12 cellular contexts compared by ENCODE assay signal in genomic region chr5:14034991-14035390, GRCh38.
DNase-seq lines count a peak whose midpoint lies in the region; ATAC-seq and TF ChIP-seq lines count a peak whose summit lies in the region.
"Had no signal": no experiment of that assay in that cellular context is flagged by ENCODE, and none has a peak within 500 bp of the region (broad histone marks: within the 10 kb centered on the region; RNA-seq: fewer than 3 reads in every experiment).

No MANE protein-coding gene starts in this region.

- no peaks in the 10 kb centered on the region for H3K36me3 Mint-ChIP-seq in chondrocyte (ENCODE audit: low read depth)
- H3K36me3 Mint-ChIP-seq in activated naive CD8-positive, alpha-beta T cell treated with anti-CD3 and anti-CD28 coated beads, Interleukin-2, amount 50 U/mL, for 24 hours (ENCODE audit: low read depth): no peaks in the 10 kb centered on the region
- H3K36me3 Mint-ChIP-seq: activated naive CD4-positive, alpha-beta T cell treated with anti-CD3 and anti-CD28 coated beads, Interleukin-2, amount 10 ng/mL, durations not matched to agents 7 days and 5 days had no signal

- H3K27me3 Mint-ChIP-seq in chondrocyte (ENCODE audit: low read depth): no peaks in the 10 kb centered on the region
- peaks cover 19% of the 10 kb centered on the region for H3K27me3 Mint-ChIP-seq in activated naive CD8-positive, alpha-beta T cell treated with anti-CD3 and anti-CD28 coated beads, Interleukin-2, amount 50 U/mL, for 24 hours
- H3K27me3 Mint-ChIP-seq: activated naive CD4-positive, alpha-beta T cell treated with anti-CD3 and anti-CD28 coated beads, Interleukin-2, amount 10 ng/mL, durations not matched to agents 7 days and 5 days had no signal

- no peaks in the 10 kb centered on the region for H3K9me3 ChIP-seq in mesodermal cell (ENCODE audit: control insufficient read depth, low read length)

- H3K9me3 Mint-ChIP-seq in chondrocyte (ENCODE audit: low read depth): no peaks in the 10 kb centered on the region
- no peaks in the 10 kb centered on the region for H3K9me3 Mint-ChIP-seq in activated naive CD8-positive, alpha-beta T cell treated with anti-CD3 and anti-CD28 coated beads, Interleukin-2, amount 50 U/mL, for 24 hours
- H3K9me3 Mint-ChIP-seq: activated naive CD4-positive, alpha-beta T cell treated with anti-CD3 and anti-CD28 coated beads, Interleukin-2, amount 10 ng/mL, durations not matched to agents 7 days and 5 days; T-helper 1 cell treated with Interleukin-12 subunit alpha and Interleukin-12 subunit beta and Interleukin-4 antibody, amounts not matched to agents 30 μg/mL and 1 μg/mL, for 36 hours had no signal

- WGBS in mesodermal cell (ENCODE audit: insufficient coverage in 2 of 2), 2 experiments: 83 to 100% methylated on average over 1 of the region's 3 CpGs

- DNase-seq in A172 (ENCODE audit: low spot score) (peak; percentile 50), HT1080 (ENCODE audit: low read depth) (peak; percentile 14), chondrocyte (ENCODE audit: low spot score) (no peak), GM19238 (ENCODE audit: insufficient read length, low spot score) (no peak)
- DNase-seq in activated naive CD8-positive, alpha-beta T cell treated with anti-CD3 and anti-CD28 coated beads, Interleukin-2, amount 50 U/mL, for 24 hours: no peak
- DNase-seq in stimulated activated CD4-positive, alpha-beta T cell treated with anti-CD3 and anti-CD28 coated beads, Interleukin-4, amount 100 ng/mL, for 4 hours: no peak
- DNase-seq: activated CD8-positive, alpha-beta memory T cell treated with anti-CD3 and anti-CD28 coated beads, Interleukin-2, amount 50 U/mL, for 4 hours; activated naive CD4-positive, alpha-beta T cell treated with anti-CD3 and anti-CD28 coated beads, Interleukin-2, amount 10 ng/mL, durations not matched to agents 7 days and 5 days had no signal

- peak overlapping the region; percentile 99 for H3K27ac ChIP-seq in mesodermal cell (ENCODE audit: low read depth, low read length, severe bottlenecking)

- TF ChIP-seq CTCF in chondrocyte (IDR thresholded peaks at IDR 0.05): no peak

- H3K27ac Mint-ChIP-seq in chondrocyte (ENCODE audit: unreplicated experiment): peak overlapping the region; percentile 96
- no peak overlapping the region for H3K27ac Mint-ChIP-seq in activated naive CD8-positive, alpha-beta T cell treated with anti-CD3 and anti-CD28 coated beads, Interleukin-2, amount 50 U/mL, for 24 hours
- H3K27ac Mint-ChIP-seq: activated naive CD4-positive, alpha-beta T cell treated with anti-CD3 and anti-CD28 coated beads, Interleukin-2, amount 10 ng/mL, durations not matched to agents 7 days and 5 days; T-helper 1 cell treated with Interleukin-12 subunit alpha and Interleukin-12 subunit beta and Interleukin-4 antibody, amounts not matched to agents 30 μg/mL and 1 μg/mL, for 36 hours had no signal

- H3K4me3 Mint-ChIP-seq in chondrocyte (ENCODE audit: unreplicated experiment): no peak overlapping the region
- H3K4me3 Mint-ChIP-seq in activated naive CD8-positive, alpha-beta T cell treated with anti-CD3 and anti-CD28 coated beads, Interleukin-2, amount 50 U/mL, for 24 hours: no peak overlapping the region
- H3K4me3 Mint-ChIP-seq: activated naive CD4-positive, alpha-beta T cell treated with anti-CD3 and anti-CD28 coated beads, Interleukin-2, amount 10 ng/mL, durations not matched to agents 7 days and 5 days; T-helper 1 cell treated with Interleukin-12 subunit alpha and Interleukin-12 subunit beta and Interleukin-4 antibody, amounts not matched to agents 30 μg/mL and 1 μg/mL, for 36 hours had no signal

- H3K4me3 ChIP-seq in mesodermal cell (ENCODE audit: extremely low read depth, insufficient read depth, low read length, poor library complexity, severe bottlenecking): no peak overlapping the region
- H3K4me3 ChIP-seq: cardiac muscle cell had no signal

- no peaks in the 10 kb centered on the region for H3K36me3 ChIP-seq in mesodermal cell (ENCODE audit: control insufficient read depth, insufficient read depth, low read length)
- H3K36me3 ChIP-seq: cardiac muscle cell had no signal

- peaks cover 68% of the 10 kb centered on the region for H3K4me1 Mint-ChIP-seq in chondrocyte (ENCODE audit: low read depth)
- peaks cover 5% of the 10 kb centered on the region for H3K4me1 Mint-ChIP-seq in activated naive CD8-positive, alpha-beta T cell treated with anti-CD3 and anti-CD28 coated beads, Interleukin-2, amount 50 U/mL, for 24 hours
- H3K4me1 Mint-ChIP-seq: activated naive CD4-positive, alpha-beta T cell treated with anti-CD3 and anti-CD28 coated beads, Interleukin-2, amount 10 ng/mL, durations not matched to agents 7 days and 5 days had no signal

- peaks cover 41% of the 10 kb centered on the region for H3K4me1 ChIP-seq in mesodermal cell (ENCODE audit: control insufficient read depth, insufficient read depth, low read length, poor library complexity, severe bottlenecking)

- ATAC-seq in activated naive CD8-positive, alpha-beta T cell treated with anti-CD3 and anti-CD28 coated beads, Interleukin-2, amount 50 U/mL, for 24 hours: no peak
- no peak for ATAC-seq in HG03039 (IDR thresholded peaks at IDR 0.05; ENCODE audit: unreplicated experiment)

Comparison
In these comparisons a context has a peak if more than half of its experiments do, and no peak if none do; other contexts are left out.
1. DNase-seq: peak in A172 (single experiment) and HT1080 (single experiment); none in chondrocyte (single experiment), activated naive CD8-positive, alpha-beta T cell treated with anti-CD3 and anti-CD28 coated beads, Interleukin-2, amount 50 U/mL, for 24 hours (single experiment), stimulated activated CD4-positive, alpha-beta T cell treated with anti-CD3 and anti-CD28 coated beads, Interleukin-4, amount 100 ng/mL, for 4 hours (0 of 2) and GM19238 (single experiment).